ENCODE assay signal across 8 cellular contexts in genomic region chr6:53794073-53794719, GRCh38. TPM values are rescaled to one million over a fixed set of nuclear protein-coding genes. Genes with fewer than 3 reads are reported as not detected.
DNase-seq lines count a peak whose midpoint lies in the region; ATAC-seq, FAIRE-seq and TF ChIP-seq lines count a peak whose summit lies in the region.

No MANE protein-coding gene starts in this region.

- peak; percentile 85 for FAIRE-seq in HTR-8/SVneo (lab: Jason Lieb, UNC)

- H3K27ac ChIP-seq in osteoblast (ENCODE audit: low read depth, low read length): peak overlapping the region; percentile 59

- H3K4me3 ChIP-seq in osteoblast (ENCODE audit: insufficient read depth, low read length): peak overlapping the region; percentile 83

- no peaks in the 10 kb centered on the region for H3K9me3 Mint-ChIP-seq in activated naive CD4-positive, alpha-beta T cell treated with anti-CD3 and anti-CD28 coated beads, Interleukin-2, amount 50 U/mL, for 24 hours

- peaks cover 26% of the 10 kb centered on the region for H3K4me1 ChIP-seq in osteoblast (ENCODE audit: insufficient read depth, low read length)

- peaks cover 13% of the 10 kb centered on the region for H3K4me1 Mint-ChIP-seq in activated naive CD4-positive, alpha-beta T cell treated with anti-CD3 and anti-CD28 coated beads, Interleukin-2, amount 50 U/mL, for 24 hours

- intact Hi-C loops in head of caudate nucleus (cut with DNase I): loop anchor here (5.0 to 10.0 kb wide), 2 partner anchors 121 to 163 kb away; no protein-coding TSS in a partner anchor

- H3K36me3 ChIP-seq in osteoblast (ENCODE audit: insufficient read depth, low read length): no peaks in the 10 kb centered on the region

- peaks cover 10% of the 10 kb centered on the region for H4K20me1 ChIP-seq in osteoblast (ENCODE audit: insufficient read depth, low read length)

- peak; percentile 43 for TF ChIP-seq CTCF in osteoblast (IDR thresholded peaks at IDR 0.05; ENCODE audit: extremely low read depth, low read depth, low read length)

- H3K36me3 Mint-ChIP-seq in activated naive CD4-positive, alpha-beta T cell treated with anti-CD3 and anti-CD28 coated beads, Interleukin-2, amount 50 U/mL, for 24 hours: no peaks in the 10 kb centered on the region

- peak overlapping the region; percentile 95 for H3K4me2 ChIP-seq in osteoblast (ENCODE audit: insufficient read depth, low read length)

- peak overlapping the region; percentile 96 for H3K4me3 Mint-ChIP-seq in activated naive CD4-positive, alpha-beta T cell treated with anti-CD3 and anti-CD28 coated beads, Interleukin-2, amount 50 U/mL, for 24 hours

- ATAC-seq in GM21515 (IDR thresholded peaks at IDR 0.05; ENCODE audit: unreplicated experiment): peak; percentile 42

- H3K9me3 ChIP-seq in osteoblast (ENCODE audit: low read depth, low read length): no peaks in the 10 kb centered on the region

- DNase-seq in DMS79 (lab: John Stamatoyannopoulos, UW) (peak; percentile 82), HTR-8/SVneo (ENCODE audit: insufficient read length, low spot score) (peak; percentile 75), RPMI7951 (ENCODE audit: low read depth) (peak; percentile 71), head of caudate nucleus (peak; percentile 63 to 93 (median 85)), osteoblast (ENCODE audit: insufficient read length, low spot score, missing footprints) (peak; percentile 89), ureter (ENCODE audit: low spot score) (peak; percentile 74)

- peak overlapping the region; percentile 83 for H3K27ac Mint-ChIP-seq in activated naive CD4-positive, alpha-beta T cell treated with anti-CD3 and anti-CD28 coated beads, Interleukin-2, amount 50 U/mL, for 24 hours

- H3K79me2 ChIP-seq in osteoblast (ENCODE audit: insufficient read depth, low read length): peaks cover 18% of the 10 kb centered on the region

- peak overlapping the region; percentile 94 for H2AFZ ChIP-seq in osteoblast (ENCODE audit: low read length)

- peaks cover 9% of the 10 kb centered on the region for H3K27me3 Mint-ChIP-seq in activated naive CD4-positive, alpha-beta T cell treated with anti-CD3 and anti-CD28 coated beads, Interleukin-2, amount 50 U/mL, for 24 hours

- H3K27me3 ChIP-seq in osteoblast (ENCODE audit: insufficient read depth, low read length): peaks cover 23% of the 10 kb centered on the region

RNA-seq across cellular contexts. Expression of gene LRRC1, which starts 0.6 kb away (rescaled TPM):
- 0.96 and 4.3 TPM in 2 replicates for total RNA-seq in RPMI7951 (2014; rRNA removed; shearing (Covaris generic))
- total RNA-seq in osteoblast (7.2 and 8.0 TPM in 2 replicates), ureter (46.9 TPM)

Comparison
In these comparisons a context has a peak if more than half of its experiments do, and no peak if none do; other contexts are left out.
1. Peak in every context shown above with its lines: DNase-seq, ATAC-seq, H3K4me3 ChIP-seq and H3K27ac ChIP-seq.